ENCODE assay signal across 24 cellular contexts in genomic region chr17:69945698-69946185, GRCh38.
A peak's percentile ranks its signal among the peaks of the same experiment; 100 is the strongest.
DNase-seq lines count a peak whose midpoint lies in the region; ATAC-seq and TF ChIP-seq lines count a peak whose summit lies in the region.
"Had no signal": no experiment of that assay in that cellular context is flagged by ENCODE, and none has a peak within 500 bp of the region (broad histone marks: within the 10 kb centered on the region; RNA-seq: fewer than 3 reads in every experiment).

No MANE protein-coding gene starts in this region.

- H3K36me3 Mint-ChIP-seq in nephron (ENCODE audit: low read depth): no peaks in the 10 kb centered on the region
- no peaks in the 10 kb centered on the region for H3K36me3 Mint-ChIP-seq in naive thymus-derived CD8-positive, alpha-beta T cell
- H3K36me3 Mint-ChIP-seq: activated naive CD4-positive, alpha-beta T cell treated with anti-CD3 and anti-CD28 coated beads, Interleukin-2, amount 10 ng/mL, durations not matched to agents 7 days and 5 days had no signal

- H4K20me1 ChIP-seq in GM23248 (ENCODE audit: insufficient read depth): no peaks in the 10 kb centered on the region
- H4K20me1 ChIP-seq in fibroblast of lung (ENCODE audit: control insufficient read depth, extremely low read depth, insufficient read depth, low read length): no peaks in the 10 kb centered on the region

- no peak overlapping the region for H3K4me3 Mint-ChIP-seq in nephron
- H3K4me3 Mint-ChIP-seq in naive thymus-derived CD8-positive, alpha-beta T cell: no peak overlapping the region
- H3K4me3 Mint-ChIP-seq: activated CD8-positive, alpha-beta T cell treated with anti-CD3 and anti-CD28 coated beads, Interleukin-2, amount 10 ng/mL, durations not matched to agents 7 days and 5 days; activated naive CD4-positive, alpha-beta T cell treated with anti-CD3 and anti-CD28 coated beads, Interleukin-2, amount 10 ng/mL, durations not matched to agents 7 days and 5 days; activated T-cell treated with anti-CD3 and anti-CD28 coated beads, Interleukin-2, amount 50 U/mL, for 4 hours; CD4-positive, alpha-beta T cell had no signal

- H3K27ac ChIP-seq in ACC112 (ENCODE audit: low read depth, low read length): no peak overlapping the region
- H3K27ac ChIP-seq in GM23248: no peak overlapping the region
- H3K27ac ChIP-seq in fibroblast of lung (ENCODE audit: insufficient read depth, low read length): no peak overlapping the region
- no peak overlapping the region for H3K27ac ChIP-seq in SJCRH30
- H3K27ac ChIP-seq: ascending aorta, pancreas had no signal

- H3K27me3 Mint-ChIP-seq in nephron (ENCODE audit: low read depth): no peaks in the 10 kb centered on the region
- peaks cover 0 to 3% (median 2%) of the 10 kb centered on the region in 5 donors for H3K27me3 Mint-ChIP-seq in naive thymus-derived CD8-positive, alpha-beta T cell
- H3K27me3 Mint-ChIP-seq: activated naive CD4-positive, alpha-beta T cell treated with anti-CD3 and anti-CD28 coated beads, Interleukin-2, amount 10 ng/mL, durations not matched to agents 7 days and 5 days; CD4-positive, alpha-beta T cell had no signal

- H3K36me3 ChIP-seq in ACC112 (ENCODE audit: insufficient read depth, low read length): no peaks in the 10 kb centered on the region
- no peaks in the 10 kb centered on the region for H3K36me3 ChIP-seq in GM23248 (ENCODE audit: low read depth)
- no peaks in the 10 kb centered on the region for H3K36me3 ChIP-seq in fibroblast of lung (ENCODE audit: control insufficient read depth, insufficient read depth, low read length)
- no peaks in the 10 kb centered on the region for H3K36me3 ChIP-seq in SJCRH30
- H3K36me3 ChIP-seq: ascending aorta, pancreas had no signal

- ATAC-seq in naive thymus-derived CD8-positive, alpha-beta T cell: no peak
- ATAC-seq in HG02610 (IDR thresholded peaks at IDR 0.05; ENCODE audit: unreplicated experiment): no peak
- ATAC-seq: activated CD8-positive, alpha-beta T cell treated with anti-CD3 and anti-CD28 coated beads, Interleukin-2, amount 10 ng/mL, durations not matched to agents 7 days and 5 days; activated T-cell treated with anti-CD3 and anti-CD28 coated beads, Interleukin-2, amount 50 U/mL, for 4 hours; left lobe of liver; Panc1; pancreas had no signal

- peak overlapping the region; percentile 21 to 37 (median 27) for H3K27ac Mint-ChIP-seq in nephron
- no peak overlapping the region for H3K27ac Mint-ChIP-seq in naive thymus-derived CD8-positive, alpha-beta T cell
- H3K27ac Mint-ChIP-seq: activated CD8-positive, alpha-beta T cell treated with anti-CD3 and anti-CD28 coated beads, Interleukin-2, amount 10 ng/mL, durations not matched to agents 7 days and 5 days; activated naive CD4-positive, alpha-beta T cell treated with anti-CD3 and anti-CD28 coated beads, Interleukin-2, amount 10 ng/mL, durations not matched to agents 7 days and 5 days; CD4-positive, alpha-beta T cell had no signal

- H2AFZ ChIP-seq in ACC112 (ENCODE audit: low read length, unreplicated experiment) (peak overlapping the region; percentile 65), GM23248 (0 out of 2 replicates have a peak overlapping the region, but pooled peaks have one; percentile 3), fibroblast of lung (ENCODE audit: low read length) (no peak overlapping the region)

- no peaks in the 10 kb centered on the region for H3K4me1 ChIP-seq in ACC112 (ENCODE audit: control insufficient read depth, insufficient read depth, low read length, unreplicated experiment)
- H3K4me1 ChIP-seq in GM23248 (ENCODE audit: insufficient read depth): peaks cover 12% of the 10 kb centered on the region
- peaks cover 2% of the 10 kb centered on the region for H3K4me1 ChIP-seq in fibroblast of lung (ENCODE audit: control insufficient read depth, extremely low read depth, insufficient read depth, low read length)
- no peaks in the 10 kb centered on the region for H3K4me1 ChIP-seq in SJCRH30

- DNase-seq in GM23248 (peak; percentile 14), fibroblast of lung (ENCODE audit: low read depth in 2 of 2) (peak in 1 of 2 donors; percentile 63), SJCRH30 (no peak)
- DNase-seq in effector CD8-positive, alpha-beta T cell (lab: John Stamatoyannopoulos, UW): no peak
- DNase-seq in naive thymus-derived CD8-positive, alpha-beta T cell: no peak
- DNase-seq: ACHN; activated CD8-positive, alpha-beta T cell treated with anti-CD3 and anti-CD28 coated beads, Interleukin-2, amount 10 ng/mL, durations not matched to agents 7 days and 5 days; activated naive CD4-positive, alpha-beta T cell treated with anti-CD3 and anti-CD28 coated beads, Interleukin-2, amount 10 ng/mL, durations not matched to agents 7 days and 5 days; activated T-cell treated with anti-CD3 and anti-CD28 coated beads, Interleukin-2, amount 50 U/mL, for 4 hours; CD4-positive, alpha-beta T cell; DMS153; foreskin melanocyte; NCI-H187; NCI-H345; pancreas; stimulated activated CD4-positive, alpha-beta T cell treated with anti-CD3 and anti-CD28 coated beads, Interleukin-4, amount 100 ng/mL, for 24 hours; T-helper 2 cell had no signal

- POLR2A ChIA-PET in naive thymus-derived CD8-positive, alpha-beta T cell (lab: Charles Lee): no interaction called here

- H3K79me2 ChIP-seq in ACC112 (ENCODE audit: control insufficient read depth, insufficient read depth, low read length, unreplicated experiment) (no peaks in the 10 kb centered on the region), GM23248 (ENCODE audit: insufficient read depth) (no peaks in the 10 kb centered on the region), fibroblast of lung (ENCODE audit: control insufficient read depth, insufficient read depth, low read length) (no peaks in the 10 kb centered on the region)

- H3K9ac ChIP-seq in GM23248 (no peak overlapping the region), fibroblast of lung (ENCODE audit: insufficient read depth, low read length) (no peak overlapping the region)

- H3K4me2 ChIP-seq in GM23248 (ENCODE audit: unreplicated experiment): peak overlapping the region; percentile 45
- H3K4me2 ChIP-seq in fibroblast of lung (ENCODE audit: extremely low read depth, insufficient read depth, low read length): peak overlapping the region; percentile 30
- H3K4me2 ChIP-seq: smooth muscle cell had no signal

- 6 to 16% methylated on average over 3 of the region's 3 CpGs for WGBS in GM23248 (ENCODE audit: low coverage in 1 of 2, low lambda C conversion rate in 2 of 2, missing lambda C conversion rate in 2 of 2), 2 experiments

- no peaks in the 10 kb centered on the region for H3K9me2 ChIP-seq in GM23248 (ENCODE audit: insufficient read depth)

- H3F3A ChIP-seq in GM23248 (ENCODE audit: insufficient read depth): peaks cover 8% of the 10 kb centered on the region

- H3K9me3 ChIP-seq in GM23248 (ENCODE audit: low read depth) (no peaks in the 10 kb centered on the region), fibroblast of lung (ENCODE audit: control insufficient read depth, insufficient read depth, low read depth, low read length) (no peaks in the 10 kb centered on the region), SJCRH30 (replicated peaks) (no peaks in the 10 kb centered on the region)
- H3K9me3 ChIP-seq: ascending aorta, pancreas had no signal

- TF ChIP-seq CTCF in fibroblast of lung (conservative IDR thresholded peaks at IDR 0.05 in 1 of 2, IDR thresholded peaks at IDR 0.05 in 1 of 2; ENCODE audit: low read depth in 1 of 2, low read length in 2 of 2): no peak
- TF ChIP-seq CTCF in nephron (IDR thresholded peaks at IDR 0.05; ENCODE audit: unreplicated experiment in 3 of 3): no peak

- in situ Hi-C loops in GM23248 (cut with MboI): no loop called here

- H3K9me3 Mint-ChIP-seq in nephron: no peaks in the 10 kb centered on the region
- peaks cover 0 to 2% (median 0%) of the 10 kb centered on the region in 9 donors for H3K9me3 Mint-ChIP-seq in naive thymus-derived CD8-positive, alpha-beta T cell
- H3K9me3 Mint-ChIP-seq: activated naive CD4-positive, alpha-beta T cell treated with anti-CD3 and anti-CD28 coated beads, Interleukin-2, amount 10 ng/mL, durations not matched to agents 7 days and 5 days; activated T-cell treated with anti-CD3 and anti-CD28 coated beads, Interleukin-2, amount 50 U/mL, for 4 hours; CD4-positive, alpha-beta T cell had no signal

- no peak overlapping the region for H3K4me3 ChIP-seq in ACC112 (ENCODE audit: low read depth, low read length)
- H3K4me3 ChIP-seq in GM23248: no peak overlapping the region
- H3K4me3 ChIP-seq in fibroblast of lung (replicated peaks in 1 of 4; ENCODE audit: control extremely low read depth in 1 of 4, insufficient read depth in 1 of 4, low read depth in 3 of 4, low read length in 4 of 4): no peak overlapping the region
- no peak overlapping the region for H3K4me3 ChIP-seq in SJCRH30
- H3K4me3 ChIP-seq: ascending aorta, pancreas, smooth muscle cell had no signal

- H3K4me1 Mint-ChIP-seq in nephron: peaks cover 40% of the 10 kb centered on the region
- H3K4me1 Mint-ChIP-seq in naive thymus-derived CD8-positive, alpha-beta T cell: no peaks in the 10 kb centered on the region
- H3K4me1 Mint-ChIP-seq: activated naive CD4-positive, alpha-beta T cell treated with anti-CD3 and anti-CD28 coated beads, Interleukin-2, amount 10 ng/mL, durations not matched to agents 7 days and 5 days had no signal

- no peaks in the 10 kb centered on the region for H3K27me3 ChIP-seq in ACC112 (ENCODE audit: insufficient read depth, low read length)
- H3K27me3 ChIP-seq in GM23248 (replicated peaks; ENCODE audit: insufficient read depth): no peaks in the 10 kb centered on the region
- H3K27me3 ChIP-seq in fibroblast of lung (ENCODE audit: control insufficient read depth, insufficient read depth, low read length): no peaks in the 10 kb centered on the region
- no peaks in the 10 kb centered on the region; the same call in 1 of the 2 replicates for H3K27me3 ChIP-seq in SJCRH30
- H3K27me3 ChIP-seq: ascending aorta, pancreas had no signal

Comparison
In these comparisons a context has a peak if more than half of its experiments do, and no peak if none do; other contexts are left out.
1. H3K27ac Mint-ChIP-seq: peak in nephron (3 of 3); none in naive thymus-derived CD8-positive, alpha-beta T cell (0 of 10).